ENCODE assay signal across 15 cellular contexts in the genomic region with DNA sequence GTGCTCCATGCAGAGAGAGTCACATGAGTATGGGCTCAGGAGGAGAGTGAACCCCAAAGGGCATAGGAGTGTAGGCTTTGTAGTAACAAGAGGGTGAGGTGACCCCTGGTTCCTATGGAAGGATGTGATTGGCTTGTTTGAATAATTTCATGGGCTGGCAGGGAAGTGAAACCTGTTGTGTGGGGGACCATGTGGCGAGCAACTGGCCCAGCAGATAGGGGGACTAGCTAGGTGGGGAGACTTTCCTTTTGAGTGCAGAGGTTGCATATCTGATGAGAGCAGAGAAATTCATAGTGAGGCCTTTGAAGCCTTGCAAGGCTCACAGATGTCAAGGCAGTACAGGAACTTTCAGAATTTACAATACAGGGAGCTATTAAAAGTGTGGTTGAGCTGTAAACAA.
A peak's percentile ranks its signal among the peaks of the same experiment; 100 is the strongest.
DNase-seq lines count a peak whose midpoint lies in the region; ATAC-seq and TF ChIP-seq lines count a peak whose summit lies in the region.
"Had no signal": no experiment of that assay in that cellular context is flagged by ENCODE, and none has a peak within 500 bp of the region (broad histone marks: within the 10 kb centered on the region; RNA-seq: fewer than 3 reads in every experiment).

No MANE protein-coding gene starts in this region.

- peak overlapping the region; percentile 11; the same call in 1 of the 2 replicates for H3K4me2 ChIP-seq in OCI-LY3 (ENCODE audit: low read length)
- H3K4me2 ChIP-seq: BLaER1 treated with 17β-estradiol and CSF1 and Interleukin-3, amounts not matched to agents 10 nM and 100 nM; KMS-11 had no signal

- no peak overlapping the region for H3K9ac ChIP-seq in OCI-LY3 (ENCODE audit: low read length)
- H3K9ac ChIP-seq: BLaER1 treated with 17β-estradiol and CSF1 and Interleukin-3, amounts not matched to agents 10 nM and 100 nM; GM23248; KMS-11 had no signal

- H3K4me3 ChIP-seq in OCI-LY3 (ENCODE audit: low read length), result no peak overlapping the region
- H3K4me3 ChIP-seq: BLaER1 treated with 17β-estradiol and CSF1 and Interleukin-3, amounts not matched to agents 10 nM and 100 nM; GM23248 had no signal

- POLR2A ChIA-PET in RWPE1 (lab: Yijun Ruan, JAX; ENCODE audit: low non-redundant PET), result no interaction called here

- peak overlapping the region; percentile 31 for H3K27ac ChIP-seq in OCI-LY3 (ENCODE audit: low read length)
- no peak overlapping the region for H3K27ac ChIP-seq in RWPE1
- H3K27ac ChIP-seq: BLaER1 treated with 17β-estradiol and CSF1 and Interleukin-3, amounts not matched to agents 10 nM and 100 nM; GM23248; KMS-11 had no signal

- H3K4me1 ChIP-seq in OCI-LY3 (ENCODE audit: low read length), result peaks cover 54% of the 10 kb centered on the region
- H3K4me1 ChIP-seq: BLaER1 treated with 17β-estradiol and CSF1 and Interleukin-3, amounts not matched to agents 10 nM and 100 nM had no signal

- H4K20me1 ChIP-seq in OCI-LY3 (ENCODE audit: insufficient read depth, low read length), result no peaks in the 10 kb centered on the region
- H4K20me1 ChIP-seq: BLaER1 treated with 17β-estradiol and CSF1 and Interleukin-3, amounts not matched to agents 10 nM and 100 nM had no signal

- no peak overlapping the region for H2AFZ ChIP-seq in OCI-LY3 (ENCODE audit: low read depth, low read length)
- H2AFZ ChIP-seq: GM23248 had no signal

- TF ChIP-seq CTCF in OCI-LY3 (IDR thresholded peaks at IDR 0.05; ENCODE audit: low read depth, low read length) (no peak), RWPE1 (conservative IDR thresholded peaks at IDR 0.05; ENCODE audit: low read depth) (no peak)

- DNase-seq in RWPE1 (ENCODE audit: low spot score) (no peak), putamen (ENCODE audit: low spot score) (no peak), NCI-H82 treated with DMSO at 0.1 percent for 48 hours (lab: John Stamatoyannopoulos, UW; ENCODE audit: unreplicated experiment) (no peak)
- DNase-seq: ACHN; CD4-positive, CD25-positive, alpha-beta regulatory T cell; DMS 273 treated with DMSO at 0.1 percent for 48 hours; GM23248 had no signal

- no peaks in the 10 kb centered on the region for H3K79me2 ChIP-seq in OCI-LY3 (ENCODE audit: low read length)

- CTCF ChIA-PET in RWPE1 (lab: Yijun Ruan, JAX), result no interaction called here

- H3K27me3 ChIP-seq in OCI-LY3 (ENCODE audit: low read depth, low read length), result no peaks in the 10 kb centered on the region
- H3K27me3 ChIP-seq: BLaER1 treated with 17β-estradiol and CSF1 and Interleukin-3, amounts not matched to agents 10 nM and 100 nM had no signal

- no peaks in the 10 kb centered on the region for H3K36me3 ChIP-seq in OCI-LY3 (replicated peaks; ENCODE audit: low read depth, low read length)
- H3K36me3 ChIP-seq: BLaER1 treated with 17β-estradiol and CSF1 and Interleukin-3, amounts not matched to agents 10 nM and 100 nM had no signal

- H3K9me3 ChIP-seq in OCI-LY3 (ENCODE audit: insufficient read depth, low read length), result no peaks in the 10 kb centered on the region
- H3K9me3 ChIP-seq: BLaER1 treated with 17β-estradiol and CSF1 and Interleukin-3, amounts not matched to agents 10 nM and 100 nM had no signal

- peak; percentile 57 for ATAC-seq in GM18499 (IDR thresholded peaks at IDR 0.05; ENCODE audit: insufficient read depth, unreplicated experiment)
- peak; percentile 71 for ATAC-seq in GM19351 (IDR thresholded peaks at IDR 0.05; ENCODE audit: unreplicated experiment)
- no peak for ATAC-seq in HG03045 (IDR thresholded peaks at IDR 0.05; ENCODE audit: unreplicated experiment)
- ATAC-seq: HCT116, HepG2 had no signal
